In the genomic region with DNA sequence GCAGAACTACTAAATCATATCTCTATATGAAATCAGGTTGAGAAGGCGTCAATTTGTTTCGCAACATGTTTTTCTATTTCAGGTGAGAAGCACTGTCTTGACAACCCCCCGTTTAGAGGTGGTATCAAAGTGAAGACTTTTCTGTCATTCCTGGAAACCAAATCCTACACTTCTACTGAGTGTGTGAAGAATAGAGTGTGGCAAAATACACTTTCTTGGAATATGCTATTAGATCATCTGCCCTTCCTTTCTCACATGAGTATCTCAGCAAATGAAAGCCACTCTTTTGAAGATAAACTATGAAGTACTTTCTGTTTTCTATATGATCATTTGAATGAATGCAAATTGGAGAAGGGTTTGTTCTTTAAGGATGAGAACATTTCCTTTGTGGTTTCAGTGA, we compare ENCODE assay signal across 16 cellular contexts.
"Had no signal": no experiment of that assay in that cellular context is flagged by ENCODE, and none has a peak within 500 bp of the region (broad histone marks: within the 10 kb centered on the region; RNA-seq: fewer than 3 reads in every experiment).

No MANE protein-coding gene starts in this region.

- H3K36me3 Mint-ChIP-seq: activated naive CD4-positive, alpha-beta T cell treated with anti-CD3 and anti-CD28 coated beads, Interleukin-2, amount 50 U/mL, for 72 hours; type B pancreatic cell had no signal

- H3K27ac Mint-ChIP-seq: activated T-helper 17 cell treated with anti-CD3 and anti-CD28 coated beads, Interleukin-2, amount 50 U/mL, for 72 hours; type B pancreatic cell had no signal

- H3K4me3 ChIP-seq: ascending aorta, cardiac muscle cell, ovary, sigmoid colon, suprapubic skin had no signal

- H3K27me3 Mint-ChIP-seq: type B pancreatic cell had no signal

- H3K4me1 Mint-ChIP-seq: activated T-helper 17 cell treated with anti-CD3 and anti-CD28 coated beads, Interleukin-2, amount 50 U/mL, for 72 hours had no signal

- H3K4me1 ChIP-seq: ascending aorta, sigmoid colon, suprapubic skin had no signal

- ATAC-seq: activated T-helper 17 cell treated with anti-CD3 and anti-CD28 coated beads, Interleukin-2, amount 50 U/mL, for 72 hours; esophagus mucosa had no signal

- DNase-seq: activated CD4-positive, alpha-beta T cell treated with anti-CD3 and anti-CD28 coated beads for 1 hour; hypothalamus; kidney glomerular epithelial cell; mesendoderm; ovary; sigmoid colon; stimulated activated naive CD4-positive, alpha-beta T cell; SW 1271; T1000 had no signal

- H3K9me3 Mint-ChIP-seq: activated naive CD4-positive, alpha-beta T cell treated with anti-CD3 and anti-CD28 coated beads, Interleukin-2, amount 50 U/mL, for 72 hours; activated T-helper 17 cell treated with anti-CD3 and anti-CD28 coated beads, Interleukin-2, amount 50 U/mL, for 72 hours; type B pancreatic cell had no signal

- H3K36me3 ChIP-seq: ascending aorta, cardiac muscle cell, ovary, sigmoid colon, suprapubic skin had no signal

- H3K9me3 ChIP-seq: ascending aorta, ovary, sigmoid colon, suprapubic skin had no signal

- H3K27ac ChIP-seq: ascending aorta, cardiac muscle cell, ovary, sigmoid colon, suprapubic skin had no signal

- H3K27me3 ChIP-seq: ascending aorta, cardiac muscle cell, ovary, sigmoid colon, suprapubic skin had no signal

- H3K4me3 Mint-ChIP-seq: activated T-helper 17 cell treated with anti-CD3 and anti-CD28 coated beads, Interleukin-2, amount 50 U/mL, for 72 hours; type B pancreatic cell had no signal
